8 cellular contexts compared by ENCODE assay signal in genomic region chr17:5419959-5420653, GRCh38. TPM values are rescaled to one million over a fixed set of nuclear protein-coding genes. Genes with fewer than 3 reads are reported as not detected.
DNase-seq lines count a peak whose midpoint lies in the region; TF ChIP-seq lines count a peak whose summit lies in the region.

TSS of gene RPAIN (plus strand) at chr17:5420182. CDS start at chr17:5420211, 29 bp downstream.

- H3K4me1 ChIP-seq in SJSA1 (replicated peaks) = peaks cover 14% of the 10 kb centered on the region
- H3K4me1 ChIP-seq in ovary (ENCODE audit: insufficient read depth) = peaks cover 6% of the 10 kb centered on the region
- H3K4me1 ChIP-seq in tibial artery = peaks cover 0 to 37% (median 32%) of the 10 kb centered on the region in 4 donors

- intact Hi-C loops in head of caudate nucleus (cut with DNase I) = no loop called here
- intact Hi-C loops in ovary (cut with DNase I) = no loop called here
- intact Hi-C loops in tibial artery (cut with DNase I; ENCODE audit: low total_unique reads) = loop anchor here (5.0 kb wide), 1 partner anchor 67 kb away; the partner anchor contains the start of genes DERL2 and MIS12

- H3K36me3 Mint-ChIP-seq in activated naive CD4-positive, alpha-beta T cell treated with anti-CD3 and anti-CD28 coated beads, Interleukin-2, amount 10 ng/mL, durations not matched to agents 7 days and 5 days = peaks cover 33% of the 10 kb centered on the region

- peak within 1 kb of the TSS; percentile 94 for H3K4me3 ChIP-seq in H7 (ENCODE audit: insufficient read depth, low read depth, low read length)
- peak within 1 kb of the TSS; percentile 82 for H3K4me3 ChIP-seq in MG63
- peak within 1 kb of the TSS; percentile 83 for H3K4me3 ChIP-seq in SJSA1
- H3K4me3 ChIP-seq in ovary = peak within 1 kb of the TSS; percentile 43
- peak within 1 kb of the TSS; percentile 70 to 78 for H3K4me3 ChIP-seq in tibial artery

- H3K4me3 Mint-ChIP-seq in activated naive CD4-positive, alpha-beta T cell treated with anti-CD3 and anti-CD28 coated beads, Interleukin-2, amount 10 ng/mL, durations not matched to agents 7 days and 5 days = peak within 1 kb of the TSS; percentile 96

- peaks cover 4% of the 10 kb centered on the region for H3K27me3 Mint-ChIP-seq in activated naive CD4-positive, alpha-beta T cell treated with anti-CD3 and anti-CD28 coated beads, Interleukin-2, amount 10 ng/mL, durations not matched to agents 7 days and 5 days

- WGBS in ovary, 3 donors = 0% methylated on average over 34 to 41 of the region's 41 CpGs

- H3K36me3 ChIP-seq in H7 (replicated peaks; ENCODE audit: control insufficient read depth, insufficient read depth, low read length) = peaks cover 24% of the 10 kb centered on the region
- peaks cover 23% of the 10 kb centered on the region for H3K36me3 ChIP-seq in MG63
- peaks cover 52% of the 10 kb centered on the region for H3K36me3 ChIP-seq in SJSA1
- no peaks in the 10 kb centered on the region for H3K36me3 ChIP-seq in ovary
- peaks cover 29 to 60% (median 35%) of the 10 kb centered on the region in 3 donors for H3K36me3 ChIP-seq in tibial artery

- peaks cover 50% of the 10 kb centered on the region for H3K4me1 Mint-ChIP-seq in activated naive CD4-positive, alpha-beta T cell treated with anti-CD3 and anti-CD28 coated beads, Interleukin-2, amount 10 ng/mL, durations not matched to agents 7 days and 5 days

- H3K9me3 ChIP-seq in MG63 (no peaks in the 10 kb centered on the region), SJSA1 (replicated peaks) (no peaks in the 10 kb centered on the region), ovary (no peaks in the 10 kb centered on the region), tibial artery (no peaks in the 10 kb centered on the region)

- no peak for TF ChIP-seq CTCF in ovary (IDR thresholded peaks at IDR 0.05)
- TF ChIP-seq CTCF in tibial artery (IDR thresholded peaks at IDR 0.05) = no peak

- peak; percentile 66 for TF ChIP-seq POLR2A in ovary (IDR thresholded peaks at IDR 0.05)

- H3K27me3 ChIP-seq in H7 (ENCODE audit: control insufficient read depth, insufficient read depth, low read length) (no peaks in the 10 kb centered on the region), MG63 (no peaks in the 10 kb centered on the region), SJSA1 (replicated peaks) (no peaks in the 10 kb centered on the region), ovary (no peaks in the 10 kb centered on the region), tibial artery (no peaks in the 10 kb centered on the region)

- H3K9me3 Mint-ChIP-seq in activated naive CD4-positive, alpha-beta T cell treated with anti-CD3 and anti-CD28 coated beads, Interleukin-2, amount 10 ng/mL, durations not matched to agents 7 days and 5 days = no peaks in the 10 kb centered on the region

- no peak for TF ChIP-seq EP300 in ovary (IDR thresholded peaks at IDR 0.05)

- peak; percentile 88 for DNase-seq in GM03348 (ENCODE audit: low spot score)
- DNase-seq in H7 = peak; percentile 87
- peak; percentile 73 for DNase-seq in MG63
- DNase-seq in SJSA1 (ENCODE audit: low read depth in 1 of 2, low spot score in 2 of 2) = peak in 1 of 2 experiments; percentile 78
- DNase-seq in activated naive CD4-positive, alpha-beta T cell treated with anti-CD3 and anti-CD28 coated beads, Interleukin-2, amount 10 ng/mL, durations not matched to agents 7 days and 5 days = peak; percentile 93
- DNase-seq in head of caudate nucleus = peak; percentile 89 to 97 (median 93)
- DNase-seq in ovary = peak; percentile 82 to 89 (median 85)
- DNase-seq in tibial artery = peak; percentile 90 to 93

- CTCF ChIA-PET in activated naive CD4-positive, alpha-beta T cell treated with anti-CD3 and anti-CD28 coated beads, Interleukin-2, amount 10 ng/mL, durations not matched to agents 7 days and 5 days (lab: Charles Lee) = interaction anchor here (1.1 kb wide), 1 partner anchor 19 kb away, joined by 4 read pairs; the partner anchor contains the start of gene C1QBP

- peak within 1 kb of the TSS; percentile 71 for H3K27ac ChIP-seq in SJSA1
- H3K27ac ChIP-seq in ovary = peak within 1 kb of the TSS; percentile 11 to 81
- peak within 1 kb of the TSS; percentile 88 to 93 for H3K27ac ChIP-seq in tibial artery

- H3K27ac Mint-ChIP-seq in activated naive CD4-positive, alpha-beta T cell treated with anti-CD3 and anti-CD28 coated beads, Interleukin-2, amount 10 ng/mL, durations not matched to agents 7 days and 5 days = peak within 1 kb of the TSS; percentile 99

RNA-seq across cellular contexts. Expression of gene RPAIN, which starts in this region (rescaled TPM):
- total RNA-seq in H7 (2014; rRNA removed; shearing (Covaris generic)) = 52.1 and 61.2 TPM in 2 replicates
- total RNA-seq in MG63 (2014; rRNA removed; shearing (Covaris generic); ENCODE audit: low replicate concordance) = 19.4 and 26.6 TPM in 2 replicates
- 44.1 and 83.4 TPM in 2 replicates for total RNA-seq in SJSA1 (2014; rRNA removed; shearing (Covaris generic))
- 10 to 100 TPM; 26.5 to 46.7 (median 34.1) TPM for total RNA-seq in ovary
- 10 to 100 TPM; 28.9 to 45.0 TPM for polyA plus RNA-seq in ovary

Comparison
In these comparisons a context has a peak if more than half of its experiments do, and no peak if none do; other contexts are left out.
1. H3K4me3 ChIP-seq: peak in every context shown above with its lines; median percentile 94 in H7; 83 in SJSA1; 82 in MG63; 74 in tibial artery; 43 in ovary.